In genomic region chr16:2811703-2812471, GRCh38 we compare ENCODE assay signal across 1 cellular context.
TF ChIP-seq lines count a peak whose summit lies in the region.

No MANE protein-coding gene starts in this region.

TF ChIP-seq in GM23338, 12 proteins besides CTCF, POLR2A, EP300 and RAD21:
- TF ChIP-seq JUNB (IDR thresholded peaks at IDR 0.05; ENCODE audit: unreplicated experiment) (no peak), EZH2phosphoT487 (IDR thresholded peaks at IDR 0.05; ENCODE audit: unreplicated experiment) (no peak), ZNF114 (CRISPR knock-in tag; IDR thresholded peaks at IDR 0.05) (no peak), CREB1 (CRISPR knock-in tag; IDR thresholded peaks at IDR 0.05; ENCODE audit: low read depth) (no peak), REST (IDR thresholded peaks at IDR 0.05; ENCODE audit: unreplicated experiment) (no peak), POLR2AphosphoS5 (IDR thresholded peaks at IDR 0.05; ENCODE audit: low read depth) (no peak), ZNF331 (CRISPR knock-in tag; IDR thresholded peaks at IDR 0.05; ENCODE audit: low read depth) (no peak), ZNF462 (CRISPR knock-in tag; IDR thresholded peaks at IDR 0.05) (no peak), ETS1 (IDR thresholded peaks at IDR 0.05) (no peak), EZH2 (IDR thresholded peaks at IDR 0.05; ENCODE audit: low read depth, unreplicated experiment) (no peak), NANOG (IDR thresholded peaks at IDR 0.05; ENCODE audit: borderline replicate concordance) (no peak), STAT1 (IDR thresholded peaks at IDR 0.05; ENCODE audit: unreplicated experiment) (no peak)
